Comparison of ENCODE assay signal across 1 cellular context in genomic region chr14:89907655-89908054, GRCh38.
TF ChIP-seq lines count a peak whose summit lies in the region.

No MANE protein-coding gene starts in this region.

TF ChIP-seq in IMR-90, 13 proteins besides CTCF, POLR2A, EP300 and RAD21 (continued from another document):
- no peak for TF ChIP-seq ELK1 (IDR thresholded peaks at IDR 0.05; ENCODE audit: borderline replicate concordance, low read depth, low read length)
- TF ChIP-seq FOS (IDR thresholded peaks at IDR 0.05; ENCODE audit: low read depth, low read length): no peak
- TF ChIP-seq MAFK (IDR thresholded peaks at IDR 0.05; ENCODE audit: low read depth, low read length): no peak
